Comparison of ENCODE assay signal across 8 cellular contexts in genomic region chr11:67508486-67509121, GRCh38. TPM values are rescaled to one million over a fixed set of nuclear protein-coding genes. Genes with fewer than 3 reads are reported as not detected.
A peak's percentile ranks its signal among the peaks of the same experiment; 100 is the strongest.
DNase-seq lines count a peak whose midpoint lies in the region; ATAC-seq and TF ChIP-seq lines count a peak whose summit lies in the region.

No MANE protein-coding gene starts in this region.

- no peaks in the 10 kb centered on the region for H3K36me3 ChIP-seq in KOPT-K1 (ENCODE audit: insufficient read depth, low read length)
- H3K36me3 ChIP-seq in Peyer's patch: no peaks in the 10 kb centered on the region
- H3K36me3 ChIP-seq in fibroblast of lung (ENCODE audit: control insufficient read depth, insufficient read depth, low read length): peaks cover 3% of the 10 kb centered on the region
- peaks cover 0 to 9% (median 0%) of the 10 kb centered on the region in 3 experiments for H3K36me3 ChIP-seq in naive thymus-derived CD4-positive, alpha-beta T cell (ENCODE audit: control insufficient read depth in 2 of 3, insufficient read depth in 3 of 3, low read length in 3 of 3)

- intact Hi-C loops in activated T-helper 1 cell treated with anti-CD3 and anti-CD28 coated beads, Interleukin-12 subunit alpha, Interleukin-12 subunit beta, Interleukin-2, Interleukin-4 antibody, amounts not matched to agents 30 ng/mL and 10 ng/mL and 1 ng/mL, durations not matched to agents 14 hours and 24 hours and 36 hours (cut with micrococcal nuclease): loop anchor here (1.0 to 5.0 kb wide), 13 partner anchors 25 to 952 kb away; partner anchors contain the start of genes AIP, ANKRD13D, GRK2 and KDM2A
- intact Hi-C loops in naive thymus-derived CD4-positive, alpha-beta T cell (cut with micrococcal nuclease): loop anchor here (1.0 to 5.0 kb wide), 18 partner anchors 39 to 1191 kb away; partner anchors contain the start of genes NDUFV1 (in 2 of the 2), RPS6KB2 (in 2 of the 2), ANKRD13D (in 1 of the 2) and CD248 (in 1 of the 2)

- H3K9ac ChIP-seq in fibroblast of lung (ENCODE audit: insufficient read depth, low read length): peak overlapping the region; percentile 99

- H2AFZ ChIP-seq in fibroblast of lung (ENCODE audit: low read length): peak overlapping the region; percentile 94

- CTCF ChIA-PET in naive thymus-derived CD4-positive, alpha-beta T cell (lab: Charles Lee): interaction anchor here (1.0 to 1.1 kb wide), 2 partner anchors 89 to 120 kb away, joined by 3 to 4 read pairs; no protein-coding TSS in a partner anchor

- H3K4me3 ChIP-seq in Peyer's patch (peak overlapping the region; percentile 70 to 87 (median 75)), fibroblast of lung (replicated peaks in 1 of 4; ENCODE audit: control extremely low read depth in 1 of 4, insufficient read depth in 1 of 4, low read depth in 3 of 4, low read length in 4 of 4) (peak overlapping the region; percentile 72 to 97 (median 88))
- peak overlapping the region; percentile 91 for H3K4me3 ChIP-seq in naive thymus-derived CD4-positive, alpha-beta T cell (ENCODE audit: low read length)

- TF ChIP-seq CTCF in Peyer's patch (IDR thresholded peaks at IDR 0.05) (peak in 1 of 6 experiments; percentile 21), fibroblast of lung (conservative IDR thresholded peaks at IDR 0.05 in 1 of 2, IDR thresholded peaks at IDR 0.05 in 1 of 2; ENCODE audit: low read depth in 1 of 2, low read length in 2 of 2) (no peak)

- POLR2A ChIA-PET in naive thymus-derived CD4-positive, alpha-beta T cell (lab: Charles Lee): interaction anchor here (0.6 to 2.4 kb wide), 12 partner anchors 22 to 665 kb away, joined by 3 to 14 read pairs (median 4); partner anchors contain the start of genes AIP, POLD4, PPP1CA and RAD9A

- no peaks in the 10 kb centered on the region for H3K9me3 Mint-ChIP-seq in activated T-helper 1 cell treated with anti-CD3 and anti-CD28 coated beads, Interleukin-12 subunit alpha, Interleukin-12 subunit beta, Interleukin-2, Interleukin-4 antibody, amounts not matched to agents 30 ng/mL and 10 ng/mL and 1 ng/mL, durations not matched to agents 14 hours and 24 hours and 36 hours
- peaks cover 0 to 5% (median 0%) of the 10 kb centered on the region in 11 donors for H3K9me3 Mint-ChIP-seq in naive thymus-derived CD4-positive, alpha-beta T cell
- no peaks in the 10 kb centered on the region for H3K9me3 Mint-ChIP-seq in stimulated activated memory B cell treated with anti-CD40 and anti-IgM and Interleukin-4, amounts not matched to agents 10 μg/mL and 1 μg/mL and 100 μg/mL, for 72 hours

- peak overlapping the region; percentile 99 for H3K4me2 ChIP-seq in fibroblast of lung (ENCODE audit: extremely low read depth, insufficient read depth, low read length)

- H3K27me3 ChIP-seq in Peyer's patch (no peaks in the 10 kb centered on the region), fibroblast of lung (ENCODE audit: control insufficient read depth, insufficient read depth, low read length) (peaks cover 3% of the 10 kb centered on the region)
- H3K27me3 ChIP-seq in naive thymus-derived CD4-positive, alpha-beta T cell (ENCODE audit: control insufficient read depth in 2 of 2, insufficient read depth in 2 of 2, low read length in 2 of 2): no peaks in the 10 kb centered on the region

- H3K27ac ChIP-seq in KOPT-K1 (ENCODE audit: low read depth, low read length, poor library complexity, severe bottlenecking) (peak overlapping the region; percentile 82), Peyer's patch (peak overlapping the region; percentile 94 to 99 (median 97)), fibroblast of lung (ENCODE audit: insufficient read depth, low read length) (peak overlapping the region; percentile 99)
- H3K27ac ChIP-seq in naive thymus-derived CD4-positive, alpha-beta T cell (ENCODE audit: low read depth, low read length): peak overlapping the region; percentile 96

- DNase-seq in DMS79 treated with DMSO at 0.1 percent for 48 hours (lab: John Stamatoyannopoulos, UW) (peak; percentile 95), Peyer's patch (peak; percentile 99 to 100 (median 100)), fibroblast of lung (ENCODE audit: low read depth in 2 of 2) (peak; percentile 91 to 96)
- DNase-seq in activated T-helper 1 cell treated with anti-CD3 and anti-CD28 coated beads, Interleukin-12 subunit alpha, Interleukin-12 subunit beta, Interleukin-2, Interleukin-4 antibody, amounts not matched to agents 30 ng/mL and 10 ng/mL and 1 ng/mL, durations not matched to agents 14 hours and 24 hours and 36 hours (ENCODE audit: low spot score): peak; percentile 97
- DNase-seq in naive thymus-derived CD4-positive, alpha-beta T cell: peak; percentile 98 to 100 (median 99)

- peak; percentile 47 to 76 for TF ChIP-seq POLR2A in Peyer's patch (IDR thresholded peaks at IDR 0.05)

- peak; percentile 37 for ATAC-seq in GM21825 (IDR thresholded peaks at IDR 0.05; ENCODE audit: unreplicated experiment)
- peak; percentile 62 for ATAC-seq in naive thymus-derived CD4-positive, alpha-beta T cell
- peak; percentile 62 for ATAC-seq in stimulated activated memory B cell treated with anti-CD40 and anti-IgM and Interleukin-4, amounts not matched to agents 10 μg/mL and 1 μg/mL and 100 μg/mL, for 72 hours

- H3K36me3 Mint-ChIP-seq in activated T-helper 1 cell treated with anti-CD3 and anti-CD28 coated beads, Interleukin-12 subunit alpha, Interleukin-12 subunit beta, Interleukin-2, Interleukin-4 antibody, amounts not matched to agents 30 ng/mL and 10 ng/mL and 1 ng/mL, durations not matched to agents 14 hours and 24 hours and 36 hours (ENCODE audit: low read depth): peaks cover 9% of the 10 kb centered on the region
- H3K36me3 Mint-ChIP-seq in naive thymus-derived CD4-positive, alpha-beta T cell: peaks cover 0 to 11% (median 0%) of the 10 kb centered on the region in 5 donors
- no peaks in the 10 kb centered on the region for H3K36me3 Mint-ChIP-seq in stimulated activated memory B cell treated with anti-CD40 and anti-IgM and Interleukin-4, amounts not matched to agents 10 μg/mL and 1 μg/mL and 100 μg/mL, for 72 hours

- H3K4me3 Mint-ChIP-seq in activated T-helper 1 cell treated with anti-CD3 and anti-CD28 coated beads, Interleukin-12 subunit alpha, Interleukin-12 subunit beta, Interleukin-2, Interleukin-4 antibody, amounts not matched to agents 30 ng/mL and 10 ng/mL and 1 ng/mL, durations not matched to agents 14 hours and 24 hours and 36 hours: peak overlapping the region; percentile 92
- H3K4me3 Mint-ChIP-seq in naive thymus-derived CD4-positive, alpha-beta T cell: peak overlapping the region; percentile 86 to 95 (median 90)
- H3K4me3 Mint-ChIP-seq in stimulated activated memory B cell treated with anti-CD40 and anti-IgM and Interleukin-4, amounts not matched to agents 10 μg/mL and 1 μg/mL and 100 μg/mL, for 72 hours: peak overlapping the region; percentile 75

- peaks cover 0 to 45% (median 30%) of the 10 kb centered on the region in 4 donors for H3K4me1 ChIP-seq in Peyer's patch
- peaks cover 11% of the 10 kb centered on the region for H3K4me1 ChIP-seq in fibroblast of lung (ENCODE audit: control insufficient read depth, extremely low read depth, insufficient read depth, low read length)
- peaks cover 34 to 37% of the 10 kb centered on the region in 2 donors for H3K4me1 ChIP-seq in naive thymus-derived CD4-positive, alpha-beta T cell (ENCODE audit: control insufficient read depth in 2 of 2, insufficient read depth in 2 of 2, low read length in 2 of 2)

- H3K27ac Mint-ChIP-seq in activated T-helper 1 cell treated with anti-CD3 and anti-CD28 coated beads, Interleukin-12 subunit alpha, Interleukin-12 subunit beta, Interleukin-2, Interleukin-4 antibody, amounts not matched to agents 30 ng/mL and 10 ng/mL and 1 ng/mL, durations not matched to agents 14 hours and 24 hours and 36 hours: peak overlapping the region; percentile 93
- peak overlapping the region; percentile 87 to 98 (median 96) for H3K27ac Mint-ChIP-seq in naive thymus-derived CD4-positive, alpha-beta T cell
- H3K27ac Mint-ChIP-seq in stimulated activated memory B cell treated with anti-CD40 and anti-IgM and Interleukin-4, amounts not matched to agents 10 μg/mL and 1 μg/mL and 100 μg/mL, for 72 hours: peak overlapping the region; percentile 96

- no peaks in the 10 kb centered on the region for H3K79me2 ChIP-seq in fibroblast of lung (ENCODE audit: control insufficient read depth, insufficient read depth, low read length)

- no peaks in the 10 kb centered on the region for H3K27me3 Mint-ChIP-seq in activated T-helper 1 cell treated with anti-CD3 and anti-CD28 coated beads, Interleukin-12 subunit alpha, Interleukin-12 subunit beta, Interleukin-2, Interleukin-4 antibody, amounts not matched to agents 30 ng/mL and 10 ng/mL and 1 ng/mL, durations not matched to agents 14 hours and 24 hours and 36 hours (ENCODE audit: insufficient read depth)
- H3K27me3 Mint-ChIP-seq in naive thymus-derived CD4-positive, alpha-beta T cell: peaks cover 0 to 19% (median 0%) of the 10 kb centered on the region in 5 donors
- no peaks in the 10 kb centered on the region for H3K27me3 Mint-ChIP-seq in stimulated activated memory B cell treated with anti-CD40 and anti-IgM and Interleukin-4, amounts not matched to agents 10 μg/mL and 1 μg/mL and 100 μg/mL, for 72 hours

- peaks cover 35% of the 10 kb centered on the region for H3K4me1 Mint-ChIP-seq in activated T-helper 1 cell treated with anti-CD3 and anti-CD28 coated beads, Interleukin-12 subunit alpha, Interleukin-12 subunit beta, Interleukin-2, Interleukin-4 antibody, amounts not matched to agents 30 ng/mL and 10 ng/mL and 1 ng/mL, durations not matched to agents 14 hours and 24 hours and 36 hours (ENCODE audit: low read depth)
- peaks cover 26 to 39% (median 31%) of the 10 kb centered on the region in 7 donors for H3K4me1 Mint-ChIP-seq in naive thymus-derived CD4-positive, alpha-beta T cell
- peaks cover 38% of the 10 kb centered on the region for H3K4me1 Mint-ChIP-seq in stimulated activated memory B cell treated with anti-CD40 and anti-IgM and Interleukin-4, amounts not matched to agents 10 μg/mL and 1 μg/mL and 100 μg/mL, for 72 hours

- H3K9me3 ChIP-seq in KOPT-K1 (ENCODE audit: insufficient read depth, low read length, poor library complexity, severe bottlenecking): no peaks in the 10 kb centered on the region
- H3K9me3 ChIP-seq in Peyer's patch: no peaks in the 10 kb centered on the region
- H3K9me3 ChIP-seq in fibroblast of lung (ENCODE audit: control insufficient read depth, insufficient read depth, low read depth, low read length): no peaks in the 10 kb centered on the region
- H3K9me3 ChIP-seq in naive thymus-derived CD4-positive, alpha-beta T cell (ENCODE audit: control insufficient read depth in 2 of 3, low read length in 3 of 3): no peaks in the 10 kb centered on the region

- no peaks in the 10 kb centered on the region for H4K20me1 ChIP-seq in fibroblast of lung (ENCODE audit: control insufficient read depth, extremely low read depth, insufficient read depth, low read length)

RNA-seq across cellular contexts. Expression of gene CDK2AP2, which starts 0.6 kb away (rescaled TPM):
- 10 to 100 TPM; 60.4 to 97.7 (median 77.2) TPM for total RNA-seq in Peyer's patch
- 107 and 115 TPM in 2 replicates for total RNA-seq in activated T-helper 1 cell treated with anti-CD3 and anti-CD28 coated beads, Interleukin-12 subunit alpha, Interleukin-12 subunit beta, Interleukin-2, Interleukin-4 antibody, amounts not matched to agents 30 ng/mL and 10 ng/mL and 1 ng/mL, durations not matched to agents 14 hours and 24 hours and 36 hours
- total RNA-seq in fibroblast of lung: 6.4 and 7.8 TPM in 2 replicates
- 19.0 and 30.9 TPM in 2 replicates for polyA plus RNA-seq in fibroblast of lung
- 29.9 and 43.6 TPM in 2 replicates for polyA plus RNA-seq in fibroblast of lung (2012)
- polyA minus RNA-seq in fibroblast of lung (ENCODE audit: low replicate concordance): 74.5 and 81.5 TPM in 2 replicates
- total RNA-seq in naive thymus-derived CD4-positive, alpha-beta T cell: 100 to 1,000 TPM in 1 of 5 experiments, 10 to 100 TPM in 4; 31.0 to 168 (median 61.9) TPM
- polyA plus RNA-seq in naive thymus-derived CD4-positive, alpha-beta T cell: 10 to 100 TPM; 64.5 to 94.3 TPM

RNA-seq across cellular contexts. Expression of gene PITPNM1, which starts 3.4 kb away (rescaled TPM):
- total RNA-seq in Peyer's patch (100 to 1,000 TPM in 3 of 4 donors, 10 to 100 TPM in 1; 94.4 to 126 (median 109) TPM), fibroblast of lung (7.4 and 10.2 TPM in 2 replicates)
- 138 and 140 TPM in 2 replicates for total RNA-seq in activated T-helper 1 cell treated with anti-CD3 and anti-CD28 coated beads, Interleukin-12 subunit alpha, Interleukin-12 subunit beta, Interleukin-2, Interleukin-4 antibody, amounts not matched to agents 30 ng/mL and 10 ng/mL and 1 ng/mL, durations not matched to agents 14 hours and 24 hours and 36 hours
- polyA plus RNA-seq in fibroblast of lung: 4.7 TPM in 2 replicates
- polyA plus RNA-seq in fibroblast of lung (2012): 10.2 and 11.7 TPM in 2 replicates
- polyA minus RNA-seq in fibroblast of lung (ENCODE audit: low replicate concordance): 30.1 and 39.1 TPM in 2 replicates
- total RNA-seq in naive thymus-derived CD4-positive, alpha-beta T cell: 100 to 1,000 TPM in 3 of 5 experiments, 10 to 100 TPM in 2; 78.9 to 133 (median 112) TPM
- 10 to 100 TPM in 1 of 2 donors, 1 to 10 TPM in 1; 9.5 to 30.8 TPM for polyA plus RNA-seq in naive thymus-derived CD4-positive, alpha-beta T cell

RNA-seq across cellular contexts. Expression of gene CABP2, which starts 14.6 kb away (rescaled TPM):
- total RNA-seq in Peyer's patch (not detected), fibroblast of lung (not detected in 2 replicates)
- total RNA-seq in activated T-helper 1 cell treated with anti-CD3 and anti-CD28 coated beads, Interleukin-12 subunit alpha, Interleukin-12 subunit beta, Interleukin-2, Interleukin-4 antibody, amounts not matched to agents 30 ng/mL and 10 ng/mL and 1 ng/mL, durations not matched to agents 14 hours and 24 hours and 36 hours: not detected in 2 replicates
- not detected in 2 replicates for polyA plus RNA-seq in fibroblast of lung
- not detected in 2 replicates for polyA plus RNA-seq in fibroblast of lung (2012)
- polyA minus RNA-seq in fibroblast of lung (ENCODE audit: low replicate concordance): not detected in 2 replicates
- total RNA-seq in naive thymus-derived CD4-positive, alpha-beta T cell: not detected
- polyA plus RNA-seq in naive thymus-derived CD4-positive, alpha-beta T cell: not detected

RNA-seq across cellular contexts. Expression of gene AIP, which starts 25.8 kb away (rescaled TPM):
- total RNA-seq in Peyer's patch (10 to 100 TPM; 39.9 to 75.9 (median 58.4) TPM), fibroblast of lung (117 and 128 TPM in 2 replicates)
- 200 and 203 TPM in 2 replicates for total RNA-seq in activated T-helper 1 cell treated with anti-CD3 and anti-CD28 coated beads, Interleukin-12 subunit alpha, Interleukin-12 subunit beta, Interleukin-2, Interleukin-4 antibody, amounts not matched to agents 30 ng/mL and 10 ng/mL and 1 ng/mL, durations not matched to agents 14 hours and 24 hours and 36 hours
- 52.3 and 53.7 TPM in 2 replicates for polyA plus RNA-seq in fibroblast of lung
- 56.4 and 62.2 TPM in 2 replicates for polyA plus RNA-seq in fibroblast of lung (2012)
- 37.8 and 51.1 TPM in 2 replicates for polyA minus RNA-seq in fibroblast of lung (ENCODE audit: low replicate concordance)
- 100 to 1,000 TPM; 107 to 156 (median 137) TPM for total RNA-seq in naive thymus-derived CD4-positive, alpha-beta T cell
- 100 to 1,000 TPM; 137 to 205 TPM for polyA plus RNA-seq in naive thymus-derived CD4-positive, alpha-beta T cell

RNA-seq across cellular contexts. Expression of gene TMEM134, which starts 39.6 kb away (rescaled TPM):
- 100 to 1,000 TPM in 1 of 4 donors, 10 to 100 TPM in 3; 80.0 to 126 (median 86.1) TPM for total RNA-seq in Peyer's patch
- 55.1 and 61.4 TPM in 2 replicates for total RNA-seq in activated T-helper 1 cell treated with anti-CD3 and anti-CD28 coated beads, Interleukin-12 subunit alpha, Interleukin-12 subunit beta, Interleukin-2, Interleukin-4 antibody, amounts not matched to agents 30 ng/mL and 10 ng/mL and 1 ng/mL, durations not matched to agents 14 hours and 24 hours and 36 hours
- total RNA-seq in fibroblast of lung: 11.2 and 17.2 TPM in 2 replicates
- 16.5 and 22.0 TPM in 2 replicates for polyA plus RNA-seq in fibroblast of lung
- polyA plus RNA-seq in fibroblast of lung (2012): 25.6 and 30.0 TPM in 2 replicates
- polyA minus RNA-seq in fibroblast of lung (ENCODE audit: low replicate concordance): 6.9 and 11.2 TPM in 2 replicates
- 10 to 100 TPM; 52.4 to 94.6 (median 70.6) TPM for total RNA-seq in naive thymus-derived CD4-positive, alpha-beta T cell
- polyA plus RNA-seq in naive thymus-derived CD4-positive, alpha-beta T cell: 100 to 1,000 TPM; 131 to 143 TPM

Comparison
In these comparisons a context has a peak if more than half of its experiments do, and no peak if none do; other contexts are left out.
1. Peak in every context shown above with its lines: DNase-seq, ATAC-seq, H3K4me3 ChIP-seq and H3K27ac ChIP-seq.